Comparison of ENCODE assay signal across 2 cellular contexts in the genomic region with DNA sequence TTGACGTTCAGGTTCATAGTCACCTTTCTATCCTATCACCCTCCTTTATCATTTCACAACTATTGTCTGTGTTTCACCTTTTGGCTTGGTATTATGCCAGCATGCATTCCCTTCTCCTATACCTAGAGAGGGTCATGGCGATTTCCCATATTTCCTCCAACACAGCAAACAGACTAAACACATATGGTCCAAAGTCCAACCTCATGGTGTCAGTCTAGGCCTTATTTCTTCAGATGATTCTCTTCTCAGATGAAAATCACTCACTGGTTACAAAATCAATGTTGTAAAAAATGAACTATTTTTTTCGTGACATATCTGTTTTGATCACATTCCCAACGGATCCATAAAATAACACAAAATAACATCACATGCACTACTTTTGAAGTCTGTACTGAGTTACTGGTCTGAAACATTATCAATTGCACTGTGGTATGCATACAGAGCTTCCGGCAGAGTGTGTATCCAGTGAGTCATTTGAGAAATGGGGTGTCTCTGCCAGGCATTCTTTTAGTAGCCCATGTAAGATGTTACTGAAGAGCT.
A peak's percentile ranks its signal among the peaks of the same experiment; 100 is the strongest.
TF ChIP-seq lines count a peak whose summit lies in the region.

No MANE protein-coding gene starts in this region.

TF ChIP-seq in IMR-90, 13 proteins besides CTCF, POLR2A, EP300 and RAD21:
- TF ChIP-seq RFX5 (IDR thresholded peaks at IDR 0.05; ENCODE audit: low read depth, low read length) (no peak), FOS (IDR thresholded peaks at IDR 0.05; ENCODE audit: low read depth, low read length) (peak; percentile 68; the same call in 1 of the 2 replicates), RCOR1 (IDR thresholded peaks at IDR 0.05; ENCODE audit: insufficient replicate concordance, low read length) (peak; percentile 70), BHLHE40 (IDR thresholded peaks at IDR 0.05; ENCODE audit: low read depth, low read length) (0 out of 2 replicates have a peak, but pooled peaks have one; percentile 21), NFE2L2 (IDR thresholded peaks at IDR 0.05; ENCODE audit: low read depth, low read length) (no peak), SMC3 (IDR thresholded peaks at IDR 0.05; ENCODE audit: low read depth, low read length) (no peak), CEBPB (IDR thresholded peaks at IDR 0.05; ENCODE audit: low read depth, low read length) (peak; percentile 18; the same call in 1 of the 2 replicates), MAZ (IDR thresholded peaks at IDR 0.05; ENCODE audit: borderline replicate concordance, low read depth, low read length) (no peak), MXI1 (IDR thresholded peaks at IDR 0.05; ENCODE audit: borderline replicate concordance, low read depth, low read length) (no peak), CHD1 (IDR thresholded peaks at IDR 0.05; ENCODE audit: low read depth, low read length) (no peak), MAFK (IDR thresholded peaks at IDR 0.05; ENCODE audit: low read depth, low read length) (no peak)
- TF ChIP-seq, protein P1, sequence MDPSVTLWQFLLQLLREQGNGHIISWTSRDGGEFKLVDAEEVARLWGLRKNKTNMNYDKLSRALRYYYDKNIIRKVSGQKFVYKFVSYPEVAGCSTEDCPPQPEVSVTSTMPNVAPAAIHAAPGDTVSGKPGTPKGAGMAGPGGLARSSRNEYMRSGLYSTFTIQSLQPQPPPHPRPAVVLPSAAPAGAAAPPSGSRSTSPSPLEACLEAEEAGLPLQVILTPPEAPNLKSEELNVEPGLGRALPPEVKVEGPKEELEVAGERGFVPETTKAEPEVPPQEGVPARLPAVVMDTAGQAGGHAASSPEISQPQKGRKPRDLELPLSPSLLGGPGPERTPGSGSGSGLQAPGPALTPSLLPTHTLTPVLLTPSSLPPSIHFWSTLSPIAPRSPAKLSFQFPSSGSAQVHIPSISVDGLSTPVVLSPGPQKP (IDR thresholded peaks at IDR 0.05; ENCODE audit: borderline replicate concordance, low read depth, low read length): no peak
- TF ChIP-seq, protein P2, sequence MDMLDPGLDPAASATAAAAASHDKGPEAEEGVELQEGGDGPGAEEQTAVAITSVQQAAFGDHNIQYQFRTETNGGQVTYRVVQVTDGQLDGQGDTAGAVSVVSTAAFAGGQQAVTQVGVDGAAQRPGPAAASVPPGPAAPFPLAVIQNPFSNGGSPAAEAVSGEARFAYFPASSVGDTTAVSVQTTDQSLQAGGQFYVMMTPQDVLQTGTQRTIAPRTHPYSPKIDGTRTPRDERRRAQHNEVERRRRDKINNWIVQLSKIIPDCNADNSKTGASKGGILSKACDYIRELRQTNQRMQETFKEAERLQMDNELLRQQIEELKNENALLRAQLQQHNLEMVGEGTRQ (IDR thresholded peaks at IDR 0.05; ENCODE audit: low read depth, low read length): no peak

TF ChIP-seq in HepG2, 621 proteins besides CTCF, POLR2A, EP300 and RAD21 (continues in another document):
- TF ChIP-seq ZNF17 (CRISPR knock-in tag; IDR thresholded peaks at IDR 0.05): no peak
- peak; percentile 82; the same call in 1 of the 2 replicates for TF ChIP-seq KDM6A (CRISPR knock-in tag; IDR thresholded peaks at IDR 0.05; ENCODE audit: low read depth)
- TF ChIP-seq THAP11 (CRISPR knock-in tag; IDR thresholded peaks at IDR 0.05): 0 out of 2 replicates have a peak, but pooled peaks have one; percentile 28
- peak; percentile 26; the same call in 1 of the 2 replicates for TF ChIP-seq RCOR2 (CRISPR knock-in tag; IDR thresholded peaks at IDR 0.05)
- no peak for TF ChIP-seq MBD4 (IDR thresholded peaks at IDR 0.05; ENCODE audit: borderline replicate concordance, low read length)
- TF ChIP-seq MTA1 (CRISPR knock-in tag; IDR thresholded peaks at IDR 0.05; ENCODE audit: borderline replicate concordance): no peak
- no peak for TF ChIP-seq KDM3A (CRISPR knock-in tag; IDR thresholded peaks at IDR 0.05; ENCODE audit: low read depth)
- TF ChIP-seq DNMT1 (CRISPR knock-in tag; IDR thresholded peaks at IDR 0.05): no peak
- TF ChIP-seq RXRB (CRISPR knock-in tag; IDR thresholded peaks at IDR 0.05; ENCODE audit: borderline replicate concordance): 0 out of 2 replicates have a peak, but pooled peaks have one; percentile 20
- TF ChIP-seq SOX5 (CRISPR knock-in tag; IDR thresholded peaks at IDR 0.05; ENCODE audit: borderline replicate concordance): peak; percentile 71
- no peak for TF ChIP-seq CREB1 (IDR thresholded peaks at IDR 0.05)
- TF ChIP-seq CREB1 (CRISPR knock-in tag; IDR thresholded peaks at IDR 0.05): peak; percentile 33; the same call in 1 of the 2 replicates
- no peak for TF ChIP-seq ZFP62 (CRISPR knock-in tag; IDR thresholded peaks at IDR 0.05)
- TF ChIP-seq PRMT3 (CRISPR knock-in tag; IDR thresholded peaks at IDR 0.05; ENCODE audit: borderline replicate concordance, low read depth): no peak
- 0 out of 2 replicates have a peak, but pooled peaks have one; percentile 16 for TF ChIP-seq MIER2 (CRISPR knock-in tag; IDR thresholded peaks at IDR 0.05)
- TF ChIP-seq GABPA (IDR thresholded peaks at IDR 0.05; ENCODE audit: low read depth, low read length): no peak
- peak; percentile 57 for TF ChIP-seq GABPA (CRISPR knock-in tag; IDR thresholded peaks at IDR 0.05; ENCODE audit: low read depth)
- peak; percentile 50; the same call in 1 of the 2 replicates for TF ChIP-seq IRF2 (CRISPR knock-in tag; IDR thresholded peaks at IDR 0.05)
- TF ChIP-seq NFIC (IDR thresholded peaks at IDR 0.05; ENCODE audit: low read length): peak; percentile 51; the same call in 1 of the 2 replicates
- peak in 1 of 2 experiments; percentile 60; a peak in 2 of 4 replicates for TF ChIP-seq NR2F1 (CRISPR knock-in tag; IDR thresholded peaks at IDR 0.05)
- TF ChIP-seq, protein P3, sequence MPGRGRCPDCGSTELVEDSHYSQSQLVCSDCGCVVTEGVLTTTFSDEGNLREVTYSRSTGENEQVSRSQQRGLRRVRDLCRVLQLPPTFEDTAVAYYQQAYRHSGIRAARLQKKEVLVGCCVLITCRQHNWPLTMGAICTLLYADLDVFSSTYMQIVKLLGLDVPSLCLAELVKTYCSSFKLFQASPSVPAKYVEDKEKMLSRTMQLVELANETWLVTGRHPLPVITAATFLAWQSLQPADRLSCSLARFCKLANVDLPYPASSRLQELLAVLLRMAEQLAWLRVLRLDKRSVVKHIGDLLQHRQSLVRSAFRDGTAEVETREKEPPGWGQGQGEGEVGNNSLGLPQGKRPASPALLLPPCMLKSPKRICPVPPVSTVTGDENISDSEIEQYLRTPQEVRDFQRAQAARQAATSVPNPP (CRISPR knock-in tag; IDR thresholded peaks at IDR 0.05): no peak
- no peak for TF ChIP-seq NFRKB (IDR thresholded peaks at IDR 0.05)
- peak; percentile 61; the same call in 1 of the 2 replicates for TF ChIP-seq GATAD2A (CRISPR knock-in tag; IDR thresholded peaks at IDR 0.05)
- 0 out of 2 replicates have a peak, but pooled peaks have one; percentile 62 for TF ChIP-seq TGIF2 (CRISPR knock-in tag; IDR thresholded peaks at IDR 0.05)
- 0 out of 2 replicates have a peak, but pooled peaks have one; percentile 12 for TF ChIP-seq MIXL1 (CRISPR knock-in tag; IDR thresholded peaks at IDR 0.05)
- TF ChIP-seq ZNF776 (CRISPR knock-in tag; IDR thresholded peaks at IDR 0.05): no peak
- TF ChIP-seq, protein P4, sequence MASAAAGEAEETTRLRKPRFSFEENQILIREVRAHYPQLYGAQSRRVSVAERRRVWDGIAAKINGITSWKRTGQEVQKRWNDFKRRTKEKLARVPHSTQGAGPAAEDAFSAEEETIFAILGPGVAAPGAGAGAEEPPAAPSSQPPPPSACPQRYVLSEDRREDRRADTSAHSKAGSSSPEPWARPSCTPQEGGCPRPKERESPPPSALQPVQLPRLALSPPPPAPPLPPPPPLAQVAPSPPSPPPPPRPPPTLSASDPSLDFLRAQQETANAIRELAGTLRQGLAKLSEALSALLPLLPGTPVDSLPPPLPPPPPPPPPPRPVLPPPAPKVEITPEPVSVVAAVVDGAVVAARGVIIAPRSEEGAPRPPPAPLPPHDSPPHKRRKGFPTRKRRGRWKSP (CRISPR knock-in tag; IDR thresholded peaks at IDR 0.05): no peak
- TF ChIP-seq ZNF75D (CRISPR knock-in tag; IDR thresholded peaks at IDR 0.05; ENCODE audit: borderline replicate concordance): no peak
- TF ChIP-seq SIN3A (IDR thresholded peaks at IDR 0.05; ENCODE audit: borderline replicate concordance, low read depth, low read length): no peak
- 0 out of 2 replicates have a peak, but pooled peaks have one; percentile 7 for TF ChIP-seq HNF4G (IDR thresholded peaks at IDR 0.05; ENCODE audit: borderline replicate concordance, low read depth, low read length)
- TF ChIP-seq HNF4G (CRISPR knock-in tag; IDR thresholded peaks at IDR 0.05; ENCODE audit: borderline replicate concordance, low read depth): 0 out of 2 replicates have a peak, but pooled peaks have one; percentile 42
- TF ChIP-seq ZNF839 (CRISPR knock-in tag; IDR thresholded peaks at IDR 0.05; ENCODE audit: borderline replicate concordance): no peak
- TF ChIP-seq, protein P5, sequence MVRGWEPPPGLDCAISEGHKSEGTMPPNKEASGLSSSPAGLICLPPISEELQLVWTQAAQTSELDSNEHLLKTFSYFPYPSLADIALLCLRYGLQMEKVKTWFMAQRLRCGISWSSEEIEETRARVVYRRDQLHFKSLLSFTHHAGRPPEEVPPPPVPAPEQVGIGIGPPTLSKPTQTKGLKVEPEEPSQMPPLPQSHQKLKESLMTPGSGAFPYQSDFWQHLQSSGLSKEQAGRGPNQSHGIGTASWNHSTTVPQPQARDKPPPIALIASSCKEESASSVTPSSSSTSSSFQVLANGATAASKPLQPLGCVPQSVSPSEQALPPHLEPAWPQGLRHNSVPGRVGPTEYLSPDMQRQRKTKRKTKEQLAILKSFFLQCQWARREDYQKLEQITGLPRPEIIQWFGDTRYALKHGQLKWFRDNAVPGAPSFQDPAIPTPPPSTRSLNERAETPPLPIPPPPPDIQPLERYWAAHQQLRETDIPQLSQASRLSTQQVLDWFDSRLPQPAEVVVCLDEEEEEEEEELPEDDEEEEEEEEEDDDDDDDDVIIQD (CRISPR knock-in tag; IDR thresholded peaks at IDR 0.05; ENCODE audit: low read depth): 0 out of 2 replicates have a peak, but pooled peaks have one; percentile 56
- no peak for TF ChIP-seq ZBTB42 (CRISPR knock-in tag; IDR thresholded peaks at IDR 0.05)
- 0 out of 2 replicates have a peak, but pooled peaks have one; percentile 30 for TF ChIP-seq ZNF317 (CRISPR knock-in tag; IDR thresholded peaks at IDR 0.05)
- TF ChIP-seq, protein P6, sequence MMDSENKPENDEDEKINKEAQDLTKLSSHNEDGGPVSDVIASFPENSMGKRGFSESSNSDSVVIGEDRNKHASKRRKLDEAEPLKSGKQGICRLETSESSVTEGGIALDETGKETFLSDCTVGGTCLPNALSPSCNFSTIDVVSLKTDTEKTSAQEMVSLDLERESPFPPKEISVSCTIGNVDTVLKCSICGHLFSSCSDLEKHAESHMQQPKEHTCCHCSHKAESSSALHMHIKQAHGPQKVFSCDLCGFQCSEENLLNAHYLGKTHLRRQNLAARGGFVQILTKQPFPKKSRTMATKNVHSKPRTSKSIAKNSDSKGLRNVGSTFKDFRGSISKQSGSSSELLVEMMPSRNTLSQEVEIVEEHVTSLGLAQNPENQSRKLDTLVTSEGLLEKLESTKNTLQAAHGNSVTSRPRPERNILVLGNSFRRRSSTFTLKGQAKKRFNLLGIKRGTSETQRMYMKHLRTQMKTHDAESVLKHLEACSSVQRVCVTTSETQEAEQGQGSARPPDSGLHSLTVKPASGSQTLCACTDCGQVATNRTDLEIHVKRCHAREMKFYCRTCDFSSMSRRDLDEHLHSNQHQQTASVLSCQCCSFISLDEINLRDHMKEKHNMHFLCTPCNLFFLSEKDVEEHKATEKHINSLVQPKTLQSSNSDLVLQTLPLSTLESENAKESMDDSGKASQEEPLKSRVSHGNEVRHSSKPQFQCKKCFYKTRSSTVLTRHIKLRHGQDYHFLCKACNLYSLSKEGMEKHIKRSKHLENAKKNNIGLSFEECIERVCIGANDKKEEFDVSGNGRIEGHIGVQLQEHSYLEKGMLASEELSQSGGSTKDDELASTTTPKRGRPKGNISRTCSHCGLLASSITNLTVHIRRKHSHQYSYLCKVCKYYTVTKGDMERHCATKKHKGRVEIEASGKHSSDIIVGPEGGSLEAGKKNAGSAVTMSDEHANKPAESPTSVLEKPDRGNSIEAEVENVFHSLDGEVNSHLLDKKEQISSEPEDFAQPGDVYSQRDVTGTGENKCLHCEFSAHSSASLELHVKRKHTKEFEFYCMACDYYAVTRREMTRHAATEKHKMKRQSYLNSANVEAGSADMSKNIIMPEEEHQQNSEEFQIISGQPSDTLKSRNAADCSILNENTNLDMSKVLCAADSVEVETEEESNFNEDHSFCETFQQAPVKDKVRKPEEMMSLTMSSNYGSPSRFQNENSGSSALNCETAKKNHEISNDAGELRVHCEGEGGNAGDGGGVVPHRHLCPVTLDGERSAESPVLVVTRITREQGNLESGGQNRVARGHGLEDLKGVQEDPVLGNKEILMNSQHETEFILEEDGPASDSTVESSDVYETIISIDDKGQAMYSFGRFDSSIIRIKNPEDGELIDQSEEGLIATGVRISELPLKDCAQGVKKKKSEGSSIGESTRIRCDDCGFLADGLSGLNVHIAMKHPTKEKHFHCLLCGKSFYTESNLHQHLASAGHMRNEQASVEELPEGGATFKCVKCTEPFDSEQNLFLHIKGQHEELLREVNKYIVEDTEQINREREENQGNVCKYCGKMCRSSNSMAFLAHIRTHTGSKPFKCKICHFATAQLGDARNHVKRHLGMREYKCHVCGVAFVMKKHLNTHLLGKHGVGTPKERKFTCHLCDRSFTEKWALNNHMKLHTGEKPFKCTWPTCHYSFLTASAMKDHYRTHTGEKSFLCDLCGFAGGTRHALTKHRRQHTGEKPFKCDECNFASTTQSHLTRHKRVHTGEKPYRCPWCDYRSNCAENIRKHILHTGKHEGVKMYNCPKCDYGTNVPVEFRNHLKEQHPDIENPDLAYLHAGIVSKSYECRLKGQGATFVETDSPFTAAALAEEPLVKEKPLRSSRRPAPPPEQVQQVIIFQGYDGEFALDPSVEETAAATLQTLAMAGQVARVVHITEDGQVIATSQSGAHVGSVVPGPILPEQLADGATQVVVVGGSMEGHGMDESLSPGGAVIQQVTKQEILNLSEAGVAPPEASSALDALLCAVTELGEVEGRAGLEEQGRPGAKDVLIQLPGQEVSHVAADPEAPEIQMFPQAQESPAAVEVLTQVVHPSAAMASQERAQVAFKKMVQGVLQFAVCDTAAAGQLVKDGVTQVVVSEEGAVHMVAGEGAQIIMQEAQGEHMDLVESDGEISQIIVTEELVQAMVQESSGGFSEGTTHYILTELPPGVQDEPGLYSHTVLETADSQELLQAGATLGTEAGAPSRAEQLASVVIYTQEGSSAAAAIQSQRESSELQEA (CRISPR knock-in tag; IDR thresholded peaks at IDR 0.05; ENCODE audit: not compliant biosample characterization): no peak
- TF ChIP-seq, protein P7, sequence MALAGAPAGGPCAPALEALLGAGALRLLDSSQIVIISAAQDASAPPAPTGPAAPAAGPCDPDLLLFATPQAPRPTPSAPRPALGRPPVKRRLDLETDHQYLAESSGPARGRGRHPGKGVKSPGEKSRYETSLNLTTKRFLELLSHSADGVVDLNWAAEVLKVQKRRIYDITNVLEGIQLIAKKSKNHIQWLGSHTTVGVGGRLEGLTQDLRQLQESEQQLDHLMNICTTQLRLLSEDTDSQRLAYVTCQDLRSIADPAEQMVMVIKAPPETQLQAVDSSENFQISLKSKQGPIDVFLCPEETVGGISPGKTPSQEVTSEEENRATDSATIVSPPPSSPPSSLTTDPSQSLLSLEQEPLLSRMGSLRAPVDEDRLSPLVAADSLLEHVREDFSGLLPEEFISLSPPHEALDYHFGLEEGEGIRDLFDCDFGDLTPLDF (CRISPR knock-in tag; IDR thresholded peaks at IDR 0.05): no peak
- TF ChIP-seq, protein P8, sequence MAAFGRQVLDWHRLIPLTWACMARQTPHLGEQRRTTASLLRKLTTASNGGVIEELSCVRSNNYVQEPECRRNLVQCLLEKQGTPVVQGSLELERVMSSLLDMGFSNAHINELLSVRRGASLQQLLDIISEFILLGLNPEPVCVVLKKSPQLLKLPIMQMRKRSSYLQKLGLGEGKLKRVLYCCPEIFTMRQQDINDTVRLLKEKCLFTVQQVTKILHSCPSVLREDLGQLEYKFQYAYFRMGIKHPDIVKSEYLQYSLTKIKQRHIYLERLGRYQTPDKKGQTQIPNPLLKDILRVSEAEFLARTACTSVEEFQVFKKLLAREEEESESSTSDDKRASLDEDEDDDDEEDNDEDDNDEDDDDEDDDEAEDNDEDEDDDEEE (CRISPR knock-in tag; IDR thresholded peaks at IDR 0.05): no peak
- TF ChIP-seq FOXA3 (CRISPR knock-in tag; IDR thresholded peaks at IDR 0.05): peak; percentile 45
